1 cellular context compared by ENCODE assay signal in genomic region chr1:212489284-212489859, GRCh38.
TF ChIP-seq lines count a peak whose summit lies in the region.

No MANE protein-coding gene starts in this region.

TF ChIP-seq in H1, 55 proteins besides CTCF, POLR2A, EP300 and RAD21:
- TF ChIP-seq SP2 (IDR thresholded peaks at IDR 0.05; ENCODE audit: low read length) (no peak), KDM1A (IDR thresholded peaks at IDR 0.05; ENCODE audit: borderline replicate concordance, low read length) (0 out of 2 replicates have a peak, but pooled peaks have one; percentile 34)
